In genomic region chr16:58037365-58038057, GRCh38 we compare ENCODE assay signal across 1 cellular context.
TF ChIP-seq lines count a peak whose summit lies in the region.

No MANE protein-coding gene starts in this region.

TF ChIP-seq in K562, 482 proteins besides CTCF, POLR2A, EP300 and RAD21:
- TF ChIP-seq ZBTB17 (CRISPR knock-in tag; IDR thresholded peaks at IDR 0.05) (peak; percentile 93), ATF3 (IDR thresholded peaks at IDR 0.05) (no peak), ATF3 (CRISPR knock-in tag; conservative IDR thresholded peaks at IDR 0.05) (no peak), ZNF23 (CRISPR knock-in tag; IDR thresholded peaks at IDR 0.05) (peak; percentile 95), MLLT1 (IDR thresholded peaks at IDR 0.05) (peak in 1 of 2 experiments; percentile 64; a peak in 1 of 4 replicates)
